ENCODE assay signal across 18 cellular contexts in the genomic region with DNA sequence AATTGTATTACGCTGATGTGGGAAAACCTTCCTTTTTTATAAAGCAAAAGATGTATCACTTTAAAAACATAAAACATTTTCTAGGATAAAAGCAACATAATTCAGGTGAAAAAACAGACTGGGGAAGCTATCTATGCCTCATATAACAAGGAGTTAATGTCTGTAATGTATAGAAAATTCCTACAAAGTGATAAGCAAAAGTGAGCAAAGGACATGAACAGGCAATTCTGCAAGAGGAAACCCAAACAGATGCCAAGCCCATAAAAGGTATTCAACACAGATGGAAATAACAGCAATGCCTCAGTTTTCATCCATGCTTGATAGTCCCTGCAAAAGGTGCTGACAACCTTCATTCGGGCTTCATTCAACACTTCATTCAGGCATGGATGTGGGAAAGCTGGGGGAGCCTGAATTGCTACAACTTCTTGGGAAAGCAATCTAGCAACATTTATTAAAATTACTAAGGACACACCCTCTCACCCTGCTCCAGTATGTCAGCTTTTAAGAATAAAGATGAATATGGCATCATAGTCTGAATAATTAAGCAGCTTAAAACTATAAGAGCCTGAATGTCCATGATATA. TPM values are rescaled to one million over a fixed set of nuclear protein-coding genes. Genes with fewer than 3 reads are reported as not detected.
DNase-seq lines count a peak whose midpoint lies in the region; ATAC-seq and TF ChIP-seq lines count a peak whose summit lies in the region.
"Had no signal": no experiment of that assay in that cellular context is flagged by ENCODE, and none has a peak within 500 bp of the region (broad histone marks: within the 10 kb centered on the region; RNA-seq: fewer than 3 reads in every experiment).

No MANE protein-coding gene starts in this region.

- H3K4me2 ChIP-seq in hepatocyte: no peak overlapping the region
- H3K4me2 ChIP-seq: A549 had no signal

- 98% methylated on average over 2 of the region's 2 CpGs for WGBS in hepatocyte (ENCODE audit: low lambda C conversion rate, missing lambda C conversion rate)

- H3K36me3 ChIP-seq in adipocyte (ENCODE audit: control insufficient read depth, insufficient read depth, low read length, severe bottlenecking) (peaks cover 9% of the 10 kb centered on the region), hepatocyte (replicated peaks; ENCODE audit: insufficient read depth, low read depth) (no peaks in the 10 kb centered on the region)

- no peak overlapping the region for H2AFZ ChIP-seq in hepatocyte
- H2AFZ ChIP-seq: GM23248 had no signal

- H4K20me1 ChIP-seq in hepatocyte (ENCODE audit: insufficient read depth, poor library complexity, severe bottlenecking): no peaks in the 10 kb centered on the region

- no peak overlapping the region for H3K9ac ChIP-seq in adipocyte (ENCODE audit: low read length)
- H3K9ac ChIP-seq: GM23248 had no signal

- no peak overlapping the region for H3K27ac ChIP-seq in hepatocyte
- H3K27ac ChIP-seq: A549, GM23248 had no signal

- H3K9me3 ChIP-seq in adipocyte (ENCODE audit: control insufficient read depth, low read length) (peaks cover 59% of the 10 kb centered on the region), hepatocyte (ENCODE audit: low read depth) (peaks cover 22% of the 10 kb centered on the region)

- in situ Hi-C loops in GM13976 (cut with MboI; ENCODE audit: low sequenced_read_pairs, unreplicated experiment): no loop called here

- H3K4me3 ChIP-seq in adipocyte (ENCODE audit: low read length) (peak overlapping the region; percentile 44), hepatocyte (peak overlapping the region; percentile 1)
- H3K4me3 ChIP-seq: A549, GM23248 had no signal

- ATAC-seq in GM19023 (IDR thresholded peaks at IDR 0.05; ENCODE audit: unreplicated experiment): no peak
- ATAC-seq: A549 had no signal

- H3K79me2 ChIP-seq in hepatocyte: no peaks in the 10 kb centered on the region

- H3K4me1 ChIP-seq in adipocyte (ENCODE audit: control insufficient read depth, insufficient read depth, low read length): no peaks in the 10 kb centered on the region
- H3K4me1 ChIP-seq in hepatocyte (ENCODE audit: insufficient read depth): peaks cover 3% of the 10 kb centered on the region
- H3K4me1 ChIP-seq: A549 had no signal

- no peak for TF ChIP-seq CTCF in GM13976 (IDR thresholded peaks at IDR 0.05; ENCODE audit: borderline replicate concordance, control extremely low read depth, extremely low read depth, insufficient read depth, missing control alignments)
- TF ChIP-seq CTCF in hepatocyte (IDR thresholded peaks at IDR 0.05; ENCODE audit: poor library complexity): no peak
- no peak for TF ChIP-seq CTCF in GM10266 (IDR thresholded peaks at IDR 0.05; ENCODE audit: control insufficient read depth, insufficient read depth, low read depth, missing control alignments)

- DNase-seq in AG08396 (ENCODE audit: low spot score): peak; percentile 1
- DNase-seq in GM13976 (ENCODE audit: low spot score): peak; percentile 2
- no peak for DNase-seq in adipocyte (ENCODE audit: low read depth)
- no peak for DNase-seq in hepatocyte (ENCODE audit: low spot score)
- no peak for DNase-seq in activated CD8-positive, alpha-beta memory T cell treated with anti-CD3 and anti-CD28 coated beads, Interleukin-2, amount 50 U/mL, for 4 hours
- DNase-seq in GM10266 (ENCODE audit: extremely low spot score): no peak
- DNase-seq: 8988T; ACHN; C1 segment of cervical spinal cord; CD4-positive, alpha-beta memory T cell; DMS 273 treated with DMSO at 0.1 percent for 48 hours; DMS79; EL; GDM1; GM23248; H9 had no signal

- no peaks in the 10 kb centered on the region for H3K27me3 ChIP-seq in adipocyte (replicated peaks; ENCODE audit: control insufficient read depth, insufficient read depth, low read length)
- H3K27me3 ChIP-seq in hepatocyte: no peaks in the 10 kb centered on the region

- no peaks in the 10 kb centered on the region for H3K9me2 ChIP-seq in hepatocyte (replicated peaks; ENCODE audit: insufficient read depth)

RNA-seq across cellular contexts. Expression of a gene that starts 39.3 kb away (rescaled TPM):
- 6.6 and 7.9 TPM in 2 replicates for total RNA-seq in hepatocyte
- polyA plus RNA-seq in hepatocyte: 3.1 and 4.0 TPM in 2 replicates

Comparison
In these comparisons a context has a peak if more than half of its experiments do, and no peak if none do; other contexts are left out.
1. DNase-seq: peak in AG08396 (single experiment) and GM13976 (single experiment); none in adipocyte (single experiment), hepatocyte (single experiment), activated CD8-positive, alpha-beta memory T cell treated with anti-CD3 and anti-CD28 coated beads, Interleukin-2, amount 50 U/mL, for 4 hours (single experiment) and GM10266 (single experiment).